In the genomic region with DNA sequence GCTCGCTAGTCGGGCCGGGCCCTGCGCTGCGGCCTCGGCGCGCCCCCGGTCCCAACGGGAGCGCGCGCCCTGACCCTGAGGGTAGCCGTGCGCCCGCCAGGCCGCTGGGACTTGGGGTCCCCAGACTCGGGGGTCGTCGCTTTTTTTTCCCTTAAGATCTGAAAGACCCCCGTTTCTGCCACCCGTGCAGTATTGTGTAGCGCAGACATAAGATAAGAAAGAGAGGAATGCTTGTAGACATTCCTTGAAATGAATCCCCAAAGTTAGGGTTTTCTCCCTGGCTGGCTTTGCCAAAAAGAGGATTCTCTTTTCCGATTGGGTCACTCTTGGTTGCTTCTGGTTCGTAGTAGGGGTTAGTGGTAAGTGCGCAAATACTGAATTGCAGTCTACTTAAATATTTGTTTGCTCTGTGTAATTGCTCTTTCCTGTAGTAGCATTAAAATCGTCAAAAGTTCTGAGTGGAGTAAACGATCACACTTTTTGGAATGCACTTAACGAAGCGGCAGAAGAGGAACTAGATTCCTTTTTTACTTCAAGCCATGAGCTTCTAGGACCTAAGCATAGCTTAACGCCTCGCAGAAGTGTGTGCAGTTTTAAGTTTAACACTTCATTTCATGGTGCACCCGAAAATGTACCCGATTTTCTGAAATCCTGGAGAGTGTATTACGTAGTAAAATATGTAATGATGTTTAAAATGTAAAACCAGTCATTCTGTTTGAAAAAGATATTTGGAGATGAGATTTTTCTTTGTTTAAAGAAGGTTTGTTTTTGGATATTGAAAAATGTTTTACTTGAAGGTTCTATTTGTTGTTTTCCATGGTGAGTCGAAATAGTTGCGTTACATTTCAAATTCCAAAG, we compare ENCODE assay signal across 8 cellular contexts. TPM values are rescaled to one million over a fixed set of nuclear protein-coding genes. Genes with fewer than 3 reads are reported as not detected.
DNase-seq lines count a peak whose midpoint lies in the region; ATAC-seq lines count a peak whose summit lies in the region.

No MANE protein-coding gene starts in this region.

- ATAC-seq in GM21825 (IDR thresholded peaks at IDR 0.05; ENCODE audit: unreplicated experiment), result peak; percentile 42
- ATAC-seq in stimulated activated memory B cell treated with anti-CD40 and anti-IgM and Interleukin-4, amounts not matched to agents 10 μg/mL and 1 μg/mL and 100 μg/mL, for 72 hours, result no peak
- ATAC-seq in GM18868 (IDR thresholded peaks at IDR 0.05; ENCODE audit: unreplicated experiment), result no peak

- peaks cover 59 to 69% of the 10 kb centered on the region in 2 donors for H3K4me1 Mint-ChIP-seq in immature natural killer cell
- peaks cover 61% of the 10 kb centered on the region for H3K4me1 Mint-ChIP-seq in stimulated activated memory B cell treated with anti-CD40 and anti-IgM and Interleukin-4, amounts not matched to agents 10 μg/mL and 1 μg/mL and 100 μg/mL, for 72 hours

- H3K27me3 Mint-ChIP-seq in immature natural killer cell (ENCODE audit: low read depth in 3 of 3), result peaks cover 7 to 10% (median 8%) of the 10 kb centered on the region in 3 donors
- H3K27me3 Mint-ChIP-seq in stimulated activated memory B cell treated with anti-CD40 and anti-IgM and Interleukin-4, amounts not matched to agents 10 μg/mL and 1 μg/mL and 100 μg/mL, for 72 hours, result no peaks in the 10 kb centered on the region

- peak overlapping the region; percentile 98 for H3K9ac ChIP-seq in adipocyte (ENCODE audit: low read length)

- H3K9me3 ChIP-seq in MG63 (no peaks in the 10 kb centered on the region), adipocyte (ENCODE audit: control insufficient read depth, low read length) (no peaks in the 10 kb centered on the region)

- no peaks in the 10 kb centered on the region for H3K9me3 Mint-ChIP-seq in immature natural killer cell
- H3K9me3 Mint-ChIP-seq in stimulated activated memory B cell treated with anti-CD40 and anti-IgM and Interleukin-4, amounts not matched to agents 10 μg/mL and 1 μg/mL and 100 μg/mL, for 72 hours, result no peaks in the 10 kb centered on the region

- H3K36me3 ChIP-seq in MG63 (no peaks in the 10 kb centered on the region), adipocyte (ENCODE audit: control insufficient read depth, insufficient read depth, low read length, severe bottlenecking) (no peaks in the 10 kb centered on the region)

- peak overlapping the region; percentile 60 for H3K4me3 ChIP-seq in MG63
- H3K4me3 ChIP-seq in adipocyte (ENCODE audit: low read length), result peak overlapping the region; percentile 90

- H3K4me1 ChIP-seq in adipocyte (ENCODE audit: control insufficient read depth, insufficient read depth, low read length), result peaks cover 38% of the 10 kb centered on the region

- H3K27me3 ChIP-seq in MG63, result no peaks in the 10 kb centered on the region
- no peaks in the 10 kb centered on the region for H3K27me3 ChIP-seq in adipocyte (replicated peaks; ENCODE audit: control insufficient read depth, insufficient read depth, low read length)

- DNase-seq in DMS53 (lab: John Stamatoyannopoulos, UW) (peak; percentile 50), DMS53 treated with DMSO at 0.1 percent for 48 hours (lab: John Stamatoyannopoulos, UW; ENCODE audit: unreplicated experiment) (no peak), MG63 (no peak), adipocyte (ENCODE audit: low read depth) (peak; percentile 72), immature natural killer cell (peak; percentile 10 to 14 (median 10))

- H3K36me3 Mint-ChIP-seq in immature natural killer cell, result no peaks in the 10 kb centered on the region
- no peaks in the 10 kb centered on the region for H3K36me3 Mint-ChIP-seq in stimulated activated memory B cell treated with anti-CD40 and anti-IgM and Interleukin-4, amounts not matched to agents 10 μg/mL and 1 μg/mL and 100 μg/mL, for 72 hours

- H3K4me3 Mint-ChIP-seq in immature natural killer cell, result peak overlapping the region; percentile 91 to 95 (median 92)
- H3K4me3 Mint-ChIP-seq in stimulated activated memory B cell treated with anti-CD40 and anti-IgM and Interleukin-4, amounts not matched to agents 10 μg/mL and 1 μg/mL and 100 μg/mL, for 72 hours, result peak overlapping the region; percentile 97

- peak overlapping the region; percentile 72 to 92 (median 84) for H3K27ac Mint-ChIP-seq in immature natural killer cell
- peak overlapping the region; percentile 93 for H3K27ac Mint-ChIP-seq in stimulated activated memory B cell treated with anti-CD40 and anti-IgM and Interleukin-4, amounts not matched to agents 10 μg/mL and 1 μg/mL and 100 μg/mL, for 72 hours

RNA-seq across cellular contexts. Expression of a gene that starts 1.3 kb away (rescaled TPM):
- total RNA-seq in MG63 (2014; rRNA removed; shearing (Covaris generic); ENCODE audit: low replicate concordance), result 32.0 and 37.7 TPM in 2 replicates
- polyA plus RNA-seq in immature natural killer cell, result 10 to 100 TPM; 31.7 to 67.9 (median 32.4) TPM

Comparison
In these comparisons a context has a peak if more than half of its experiments do, and no peak if none do; other contexts are left out.
1. DNase-seq: peak in DMS53 (single experiment), adipocyte (single experiment) and immature natural killer cell (3 of 3); none in DMS53 treated with DMSO at 0.1 percent for 48 hours (single experiment) and MG63 (single experiment).